In genomic region chr14:81169711-81170103, GRCh38 we compare ENCODE assay signal across 8 cellular contexts. TPM values are rescaled to one million over a fixed set of nuclear protein-coding genes. Genes with fewer than 3 reads are reported as not detected.
DNase-seq lines count a peak whose midpoint lies in the region; ATAC-seq and TF ChIP-seq lines count a peak whose summit lies in the region.

No MANE protein-coding gene starts in this region.

- TF ChIP-seq CTCF in thoracic aorta (IDR thresholded peaks at IDR 0.05) = no peak

- peak overlapping the region; percentile 92 to 95 for H3K4me3 Mint-ChIP-seq in effector memory CD8-positive, alpha-beta T cell
- peak overlapping the region; percentile 85 for H3K4me3 Mint-ChIP-seq in memory B cell

- peak; percentile 11 for ATAC-seq in GM18505 (IDR thresholded peaks at IDR 0.05; ENCODE audit: unreplicated experiment)
- peak; percentile 20 for ATAC-seq in HG03025 (IDR thresholded peaks at IDR 0.05; ENCODE audit: low FRiP score, unreplicated experiment)
- ATAC-seq in effector memory CD8-positive, alpha-beta T cell (replicated peaks) = peak; percentile 17
- peak; percentile 7 for ATAC-seq in memory B cell (ENCODE audit: low read depth)
- ATAC-seq in thoracic aorta (ENCODE audit: insufficient number of reproducible peaks, low FRiP score, low read depth) = no peak
- ATAC-seq in GM18520 (IDR thresholded peaks at IDR 0.05; ENCODE audit: unreplicated experiment) = no peak

- H3K27me3 Mint-ChIP-seq in effector memory CD8-positive, alpha-beta T cell = no peaks in the 10 kb centered on the region
- H3K27me3 Mint-ChIP-seq in memory B cell = no peaks in the 10 kb centered on the region

- no peak overlapping the region for H3K27ac ChIP-seq in SK-N-MC
- H3K27ac ChIP-seq in thoracic aorta = peak overlapping the region; percentile 75 to 83

- no peaks in the 10 kb centered on the region for H3K36me3 ChIP-seq in SK-N-MC (ENCODE audit: insufficient read depth, low read length)
- H3K36me3 ChIP-seq in thoracic aorta = no peaks in the 10 kb centered on the region

- no peaks in the 10 kb centered on the region for H3K9me3 Mint-ChIP-seq in effector memory CD8-positive, alpha-beta T cell
- H3K9me3 Mint-ChIP-seq in memory B cell = no peaks in the 10 kb centered on the region

- peaks cover 8% of the 10 kb centered on the region for H3K36me3 Mint-ChIP-seq in effector memory CD8-positive, alpha-beta T cell (ENCODE audit: insufficient read depth)
- no peaks in the 10 kb centered on the region for H3K36me3 Mint-ChIP-seq in memory B cell

- H3K4me3 ChIP-seq in SK-N-MC (peak overlapping the region; percentile 83), thoracic aorta (peak overlapping the region; percentile 73)

- no peak for TF ChIP-seq POLR2A in GM18505 (IDR thresholded peaks at IDR 0.05; ENCODE audit: borderline replicate concordance, extremely low read depth, insufficient read depth, insufficient read length)

- H3K27me3 ChIP-seq in thoracic aorta (replicated peaks; ENCODE audit: insufficient read depth) = no peaks in the 10 kb centered on the region

- peaks cover 18 to 23% of the 10 kb centered on the region in 2 donors for H3K4me1 Mint-ChIP-seq in effector memory CD8-positive, alpha-beta T cell (ENCODE audit: low read depth in 2 of 2)
- peaks cover 33% of the 10 kb centered on the region for H3K4me1 Mint-ChIP-seq in memory B cell

- H3K4me1 ChIP-seq in thoracic aorta (ENCODE audit: control insufficient read depth in 1 of 2, low read depth in 2 of 2) = peaks cover 0 to 15% of the 10 kb centered on the region in 2 donors

- DNase-seq in AG08396 (ENCODE audit: low spot score) (peak; percentile 20), SK-N-MC (ENCODE audit: low read depth, low spot score) (no peak), memory B cell (ENCODE audit: low spot score in 2 of 2) (no peak), thoracic aorta (ENCODE audit: low spot score) (no peak)
- DNase-seq in effector memory CD8-positive, alpha-beta T cell = peak in 2 of 3 experiments; percentile 4 to 10

- peak overlapping the region; percentile 87 for H3K9ac ChIP-seq in SK-N-MC (ENCODE audit: insufficient read length)

- H3K9me3 ChIP-seq in SK-N-MC (ENCODE audit: low read depth, low read length) (no peaks in the 10 kb centered on the region), thoracic aorta (no peaks in the 10 kb centered on the region)

- H3K27ac Mint-ChIP-seq in effector memory CD8-positive, alpha-beta T cell = peak overlapping the region; percentile 94
- peak overlapping the region; percentile 87 for H3K27ac Mint-ChIP-seq in memory B cell

RNA-seq across cellular contexts. Expression of gene GTF2A1, which starts 51.1 kb away (rescaled TPM):
- total RNA-seq in thoracic aorta = 10 to 100 TPM; 21.4 to 25.5 TPM

Comparison
In these comparisons a context has a peak if more than half of its experiments do, and no peak if none do; other contexts are left out.
1. DNase-seq: peak in AG08396 (single experiment) and effector memory CD8-positive, alpha-beta T cell (2 of 3); none in SK-N-MC (single experiment), memory B cell (0 of 2) and thoracic aorta (single experiment).
2. ATAC-seq: peak in GM18505 (single experiment), HG03025 (single experiment), effector memory CD8-positive, alpha-beta T cell (single experiment) and memory B cell (single experiment); none in thoracic aorta (single experiment) and GM18520 (single experiment).